In the genomic region with DNA sequence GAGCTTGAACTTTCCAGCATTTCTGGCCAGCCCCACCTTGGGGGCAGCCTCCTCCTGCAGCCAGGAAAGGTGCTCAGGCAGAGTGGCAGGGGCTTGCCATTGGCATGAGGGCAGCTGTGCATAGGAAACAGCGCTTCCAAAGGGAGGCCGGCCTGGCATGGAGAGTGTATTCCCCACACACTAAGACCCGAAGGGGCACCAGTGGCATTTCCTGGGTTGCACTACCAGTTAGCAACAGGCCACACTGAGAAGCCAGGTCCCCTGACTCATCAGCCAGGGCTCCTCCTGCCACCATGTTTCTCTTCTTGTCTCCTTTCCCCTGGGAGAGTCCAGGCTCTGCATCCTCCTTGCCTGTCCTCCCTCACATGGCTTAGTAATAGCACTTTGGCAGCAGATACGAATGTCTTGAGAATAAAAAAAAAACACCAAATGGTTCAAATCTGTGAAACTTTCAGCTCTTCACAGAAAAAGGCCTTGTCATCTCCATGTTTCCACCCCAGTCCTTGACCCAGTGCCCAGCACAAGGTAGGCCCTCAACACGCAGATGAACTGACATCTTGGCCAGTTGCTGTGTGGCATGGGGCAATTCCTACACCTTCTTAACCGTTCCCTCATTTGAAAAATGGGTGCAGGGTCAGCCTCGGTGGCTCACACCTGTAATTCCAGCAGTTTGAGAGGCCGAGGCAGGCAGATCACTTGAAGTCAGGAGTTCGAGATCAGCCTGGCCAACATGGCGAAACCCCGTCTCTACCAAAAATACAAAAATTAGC, we compare ENCODE assay signal across 11 cellular contexts.
A peak's percentile ranks its signal among the peaks of the same experiment; 100 is the strongest.
DNase-seq lines count a peak whose midpoint lies in the region; ATAC-seq, FAIRE-seq and TF ChIP-seq lines count a peak whose summit lies in the region.
"Had no signal": no experiment of that assay in that cellular context is flagged by ENCODE, and none has a peak within 500 bp of the region (broad histone marks: within the 10 kb centered on the region; RNA-seq: fewer than 3 reads in every experiment).

No MANE protein-coding gene starts in this region.

- peaks cover 2 to 10% (median 6%) of the 10 kb centered on the region in 3 experiments; a peak in 5 of 7 replicates for H3K36me3 Mint-ChIP-seq in H9 (ENCODE audit: insufficient read depth in 1 of 3, low read depth in 3 of 3)
- H3K36me3 Mint-ChIP-seq in astrocyte (ENCODE audit: low read depth, unreplicated experiment), result no peaks in the 10 kb centered on the region

- no peak overlapping the region for H3K4me3 ChIP-seq in astrocyte (ENCODE audit: insufficient read depth, low read depth, low read length)
- H3K4me3 ChIP-seq in left ventricle myocardium inferior, result no peak overlapping the region
- H3K4me3 ChIP-seq in stomach smooth muscle (ENCODE audit: low read length in 2 of 2), result no peak overlapping the region
- H3K4me3 ChIP-seq: HAP-1 had no signal

- H4K91ac ChIP-seq in H9 (ENCODE audit: insufficient read length, low read depth, low read length), result no peak overlapping the region

- H3K4me2 ChIP-seq in H9 (ENCODE audit: insufficient read depth, insufficient read length, low read length), result no peak overlapping the region
- peak overlapping the region; percentile 32 for H3K4me2 ChIP-seq in astrocyte (ENCODE audit: low read length)

- H3K23ac ChIP-seq in H9 (ENCODE audit: insufficient read length, low read depth, low read length), result no peak overlapping the region

- no peak overlapping the region for H4K5ac ChIP-seq in H9 (ENCODE audit: insufficient read length, low read depth, low read length)

- H4K8ac ChIP-seq in H9 (replicated peaks; ENCODE audit: insufficient read length, low read depth, low read length), result no peak overlapping the region

- no peaks in the 10 kb centered on the region for H3K27me3 ChIP-seq in H9 (ENCODE audit: insufficient read depth, low read length)
- no peaks in the 10 kb centered on the region for H3K27me3 ChIP-seq in astrocyte (ENCODE audit: insufficient read depth, low read length)
- no peaks in the 10 kb centered on the region for H3K27me3 ChIP-seq in left ventricle myocardium inferior (ENCODE audit: low read depth)
- H3K27me3 ChIP-seq in stomach smooth muscle (ENCODE audit: control insufficient read depth in 1 of 2, insufficient read depth in 2 of 2, low read length in 2 of 2), result no peaks in the 10 kb centered on the region

- H3K4me1 Mint-ChIP-seq in H9 (peaks cover 18% of the 10 kb centered on the region in 2 experiments), astrocyte (ENCODE audit: low read depth, unreplicated experiment) (peaks cover 32% of the 10 kb centered on the region)

- H3K79me2 ChIP-seq in H9 (ENCODE audit: insufficient read depth, low read length) (no peaks in the 10 kb centered on the region), astrocyte (ENCODE audit: insufficient read depth, low read length) (no peaks in the 10 kb centered on the region)

- TF ChIP-seq CTCF in H9 (conservative IDR thresholded peaks at IDR 0.05), result no peak
- no peak for TF ChIP-seq CTCF in astrocyte (IDR thresholded peaks at IDR 0.05; ENCODE audit: insufficient read depth, low read depth, low read length)
- TF ChIP-seq CTCF in left ventricle myocardium inferior (IDR thresholded peaks at IDR 0.05; ENCODE audit: borderline replicate concordance), result no peak

- H3K9ac ChIP-seq in H9 (ENCODE audit: extremely low read depth, insufficient read length, low read length) (no peak overlapping the region), astrocyte (ENCODE audit: low read length) (no peak overlapping the region), stomach smooth muscle (ENCODE audit: low read length in 2 of 2) (no peak overlapping the region)

- H2BK12ac ChIP-seq in H9 (ENCODE audit: insufficient read length, low read depth, low read length), result peak overlapping the region; percentile 24

- DNase-seq in H9, result no peak
- peak; percentile 65 for DNase-seq in astrocyte (ENCODE audit: low read depth)
- DNase-seq in left ventricle myocardium inferior, result no peak
- no peak for DNase-seq in 8988T
- no peak for DNase-seq in activated gamma-delta T cell (lab: John Stamatoyannopoulos, UW)
- no peak for DNase-seq in GM19239 (ENCODE audit: insufficient read length, low spot score)
- DNase-seq: activated naive CD4-positive, alpha-beta T cell treated with anti-CD3 and anti-CD28 coated beads, Interleukin-2, amount 50 U/mL, for 16 hours; NCI-H1092 treated with DMSO at 0.1 percent for 48 hours had no signal

- no peak for ATAC-seq in GM18858 (IDR thresholded peaks at IDR 0.05; ENCODE audit: unreplicated experiment)

- H4K20me1 ChIP-seq in H9 (ENCODE audit: control insufficient read depth, insufficient read depth, insufficient read length) (no peaks in the 10 kb centered on the region), astrocyte (ENCODE audit: insufficient read depth, low read length) (no peaks in the 10 kb centered on the region)

- H3K4ac ChIP-seq in H9 (ENCODE audit: low read depth, low read length), result no peak overlapping the region

- no peak overlapping the region for H2BK5ac ChIP-seq in H9 (ENCODE audit: insufficient read length, low read length)

- no peak overlapping the region for H2AK5ac ChIP-seq in H9 (ENCODE audit: insufficient read length, low read length)

- H3K27me3 Mint-ChIP-seq in H9 (ENCODE audit: low read depth) (no peaks in the 10 kb centered on the region; the same call in 1 of the 2 replicates), astrocyte (ENCODE audit: low read depth, unreplicated experiment) (no peaks in the 10 kb centered on the region)

- H2BK15ac ChIP-seq in H9 (ENCODE audit: low read depth, low read length), result no peak overlapping the region

- no peaks in the 10 kb centered on the region; the same call in 1 of the 2 replicates for H3K4me1 ChIP-seq in H9 (ENCODE audit: insufficient read depth, low read length)
- peaks cover 21% of the 10 kb centered on the region for H3K4me1 ChIP-seq in astrocyte (ENCODE audit: insufficient read depth, low read length)
- peaks cover 75% of the 10 kb centered on the region for H3K4me1 ChIP-seq in left ventricle myocardium inferior
- peaks cover 41% of the 10 kb centered on the region for H3K4me1 ChIP-seq in stomach smooth muscle (ENCODE audit: control insufficient read depth, insufficient read depth, low read length)

- no peak overlapping the region for H2BK120ac ChIP-seq in H9 (ENCODE audit: low read depth, low read length, poor library complexity, severe bottlenecking)

- peak overlapping the region; percentile 10 for H3K18ac ChIP-seq in H9 (ENCODE audit: insufficient read length, low read depth, low read length)

- H3T11ph ChIP-seq in H9 (ENCODE audit: low read length), result no peak overlapping the region

- intact Hi-C loops in left ventricle myocardium inferior (cut with micrococcal nuclease), result no loop called here

- no peak overlapping the region for H2AFZ ChIP-seq in H9 (ENCODE audit: low read length)
- H2AFZ ChIP-seq in astrocyte (ENCODE audit: low read depth, low read length), result no peak overlapping the region

- H3K4me3 Mint-ChIP-seq in H9 (no peak overlapping the region), astrocyte (ENCODE audit: unreplicated experiment) (no peak overlapping the region)

- H3K27ac ChIP-seq in H9 (ENCODE audit: insufficient read length, low read depth, low read length) (no peak overlapping the region), astrocyte (ENCODE audit: low read depth, low read length) (peak overlapping the region; percentile 35), left ventricle myocardium inferior (replicated peaks) (peak overlapping the region; percentile 92), stomach smooth muscle (ENCODE audit: low read length) (peak overlapping the region; percentile 37)

- peak; percentile 13 for FAIRE-seq in astrocyte (lab: Jason Lieb, UNC)
- no peak for FAIRE-seq in GM19239 (lab: Jason Lieb, UNC)

- no peaks in the 10 kb centered on the region for H3K79me1 ChIP-seq in H9 (ENCODE audit: insufficient read depth, low read depth, low read length, poor library complexity, severe bottlenecking)

- H3K36me3 ChIP-seq in astrocyte (ENCODE audit: insufficient read depth, low read length) (no peaks in the 10 kb centered on the region), left ventricle myocardium inferior (no peaks in the 10 kb centered on the region), stomach smooth muscle (ENCODE audit: control insufficient read depth in 2 of 2, insufficient read depth in 2 of 2, low read length in 2 of 2) (no peaks in the 10 kb centered on the region)
- H3K36me3 ChIP-seq: HAP-1 had no signal

- no peak overlapping the region for H2BK20ac ChIP-seq in H9 (ENCODE audit: low read depth, low read length, poor library complexity, severe bottlenecking)

- no peak overlapping the region for H3K56ac ChIP-seq in H9 (ENCODE audit: insufficient read length, low read depth, low read length)

- peaks cover 7 to 10% of the 10 kb centered on the region in 2 experiments for H3K9me3 Mint-ChIP-seq in H9
- no peaks in the 10 kb centered on the region for H3K9me3 Mint-ChIP-seq in astrocyte (ENCODE audit: unreplicated experiment)

- no CpG with 5 or more reads among the region's 11 CpGs for WGBS in H9 (ENCODE audit: extremely low coverage, insufficient read length, low lambda C conversion rate)

- H3K27ac Mint-ChIP-seq in H9, result peak overlapping the region in 2 of 3 experiments; percentile 8 to 12; a peak in 2 of 7 replicates
- peak overlapping the region; percentile 94 for H3K27ac Mint-ChIP-seq in astrocyte (ENCODE audit: unreplicated experiment)

- H3K9me3 ChIP-seq in H9 (ENCODE audit: control insufficient read depth, low read depth, low read length), result peaks cover 7% of the 10 kb centered on the region
- no peaks in the 10 kb centered on the region for H3K9me3 ChIP-seq in astrocyte (ENCODE audit: insufficient read depth, low read depth, low read length)
- no peaks in the 10 kb centered on the region for H3K9me3 ChIP-seq in left ventricle myocardium inferior (replicated peaks)
- no peaks in the 10 kb centered on the region for H3K9me3 ChIP-seq in stomach smooth muscle (ENCODE audit: control insufficient read depth in 2 of 2, low read length in 2 of 2)
- H3K9me3 ChIP-seq: HAP-1 had no signal

- no peak overlapping the region; the same call in 1 of the 2 replicates for H3K14ac ChIP-seq in H9 (ENCODE audit: insufficient read depth, low read length)

- H3K23me2 ChIP-seq in H9 (ENCODE audit: insufficient read length, low read depth, low read length, poor library complexity, severe bottlenecking), result no peaks in the 10 kb centered on the region
